1 cellular context compared by ENCODE assay signal in the genomic region with DNA sequence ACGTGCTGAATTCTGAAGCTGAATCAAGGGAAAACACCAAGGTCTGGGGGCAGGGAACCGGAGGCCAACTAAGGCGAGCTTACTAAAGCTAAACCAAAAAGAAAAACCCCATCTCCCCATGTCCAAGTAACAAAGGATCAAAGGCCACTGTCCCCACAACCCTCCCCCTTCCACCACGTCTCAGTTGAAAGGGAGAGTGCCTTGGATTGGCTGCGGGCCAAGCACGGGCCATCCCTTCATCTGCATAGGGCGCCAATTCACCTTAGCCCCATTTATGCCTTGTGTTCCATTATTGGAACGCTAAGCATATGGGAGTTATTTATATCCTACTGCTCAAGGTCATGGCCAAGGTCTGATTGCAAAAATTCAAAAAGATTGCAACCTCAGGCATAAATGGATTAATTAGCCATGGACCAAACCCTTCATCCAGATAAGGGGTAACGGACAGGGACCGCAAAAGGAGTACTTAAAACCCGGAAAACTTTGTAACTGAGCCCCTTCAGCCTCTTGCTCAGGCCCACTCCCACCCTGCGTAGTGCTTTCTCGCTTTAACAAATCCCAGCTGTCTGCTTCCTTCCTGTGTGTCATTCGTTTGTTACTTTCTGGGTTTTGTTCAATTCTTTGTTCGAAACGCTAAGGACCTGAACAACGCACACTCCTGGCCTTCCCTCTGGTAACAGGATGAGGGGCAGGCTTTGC.
TF ChIP-seq lines count a peak whose summit lies in the region.

No MANE protein-coding gene starts in this region.

TF ChIP-seq in HepG2, 621 proteins besides CTCF, POLR2A, EP300 and RAD21 (continues in another document):
- no peak for TF ChIP-seq ZFP36 (IDR thresholded peaks at IDR 0.05; ENCODE audit: borderline replicate concordance, low read depth, low read length, partially characterized antibody)
- no peak for TF ChIP-seq ZNF282 (IDR thresholded peaks at IDR 0.05; ENCODE audit: partially characterized antibody)
- no peak; the same call in 1 of the 2 replicates for TF ChIP-seq ZFP91 (CRISPR knock-in tag; IDR thresholded peaks at IDR 0.05; ENCODE audit: borderline replicate concordance)
- TF ChIP-seq HMGA1 (CRISPR knock-in tag; conservative IDR thresholded peaks at IDR 0.05), result no peak
- TF ChIP-seq ZNF30 (CRISPR knock-in tag; IDR thresholded peaks at IDR 0.05), result 0 out of 2 replicates have a peak, but pooled peaks have one; percentile 35
- no peak for TF ChIP-seq ZNF17 (CRISPR knock-in tag; IDR thresholded peaks at IDR 0.05)
- TF ChIP-seq SNAPC4 (CRISPR knock-in tag; IDR thresholded peaks at IDR 0.05), result no peak
- TF ChIP-seq SP2 (CRISPR knock-in tag; IDR thresholded peaks at IDR 0.05), result no peak
- TF ChIP-seq HNRNPUL1 (IDR thresholded peaks at IDR 0.05; ENCODE audit: low read depth, low read length), result no peak
- TF ChIP-seq, protein P1, sequence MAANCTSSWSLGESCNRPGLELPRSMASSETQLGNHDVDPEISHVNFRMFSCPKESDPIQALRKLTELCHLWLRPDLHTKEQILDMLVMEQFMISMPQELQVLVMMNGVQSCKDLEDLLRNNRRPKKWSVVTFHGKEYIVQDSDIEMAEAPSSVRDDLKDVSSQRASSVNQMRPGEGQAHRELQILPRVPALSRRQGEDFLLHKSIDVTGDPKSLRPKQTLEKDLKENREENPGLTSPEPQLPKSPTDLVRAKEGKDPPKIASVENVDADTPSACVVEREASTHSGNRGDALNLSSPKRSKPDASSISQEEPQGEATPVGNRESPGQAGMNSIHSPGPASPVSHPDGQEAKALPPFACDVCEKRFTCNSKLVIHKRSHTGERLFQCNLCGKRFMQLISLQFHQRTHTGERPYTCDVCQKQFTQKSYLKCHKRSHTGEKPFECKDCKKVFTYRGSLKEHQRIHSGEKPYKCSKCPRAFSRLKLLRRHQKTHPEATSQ (CRISPR knock-in tag; IDR thresholded peaks at IDR 0.05; ENCODE audit: borderline replicate concordance), result no peak
- peak; percentile 14; the same call in 1 of the 2 replicates for TF ChIP-seq SNAPC2 (CRISPR knock-in tag; IDR thresholded peaks at IDR 0.05)
- TF ChIP-seq, protein P2, sequence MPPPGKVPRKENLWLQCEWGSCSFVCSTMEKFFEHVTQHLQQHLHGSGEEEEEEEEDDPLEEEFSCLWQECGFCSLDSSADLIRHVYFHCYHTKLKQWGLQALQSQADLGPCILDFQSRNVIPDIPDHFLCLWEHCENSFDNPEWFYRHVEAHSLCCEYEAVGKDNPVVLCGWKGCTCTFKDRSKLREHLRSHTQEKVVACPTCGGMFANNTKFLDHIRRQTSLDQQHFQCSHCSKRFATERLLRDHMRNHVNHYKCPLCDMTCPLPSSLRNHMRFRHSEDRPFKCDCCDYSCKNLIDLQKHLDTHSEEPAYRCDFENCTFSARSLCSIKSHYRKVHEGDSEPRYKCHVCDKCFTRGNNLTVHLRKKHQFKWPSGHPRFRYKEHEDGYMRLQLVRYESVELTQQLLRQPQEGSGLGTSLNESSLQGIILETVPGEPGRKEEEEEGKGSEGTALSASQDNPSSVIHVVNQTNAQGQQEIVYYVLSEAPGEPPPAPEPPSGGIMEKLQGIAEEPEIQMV (CRISPR knock-in tag; IDR thresholded peaks at IDR 0.05; ENCODE audit: low read depth), result no peak
- 0 out of 2 replicates have a peak, but pooled peaks have one; percentile 28 for TF ChIP-seq TOPORS (CRISPR knock-in tag; IDR thresholded peaks at IDR 0.05)
- no peak for TF ChIP-seq ZNF644 (CRISPR knock-in tag; IDR thresholded peaks at IDR 0.05; ENCODE audit: low read depth)
- TF ChIP-seq MTA3 (CRISPR knock-in tag; IDR thresholded peaks at IDR 0.05), result no peak
- TF ChIP-seq, protein P3, sequence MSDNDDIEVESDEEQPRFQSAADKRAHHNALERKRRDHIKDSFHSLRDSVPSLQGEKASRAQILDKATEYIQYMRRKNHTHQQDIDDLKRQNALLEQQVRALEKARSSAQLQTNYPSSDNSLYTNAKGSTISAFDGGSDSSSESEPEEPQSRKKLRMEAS (IDR thresholded peaks at IDR 0.05), result no peak
- no peak for TF ChIP-seq CHD4 (IDR thresholded peaks at IDR 0.05; ENCODE audit: borderline replicate concordance, low read length)
- TF ChIP-seq, protein P4, sequence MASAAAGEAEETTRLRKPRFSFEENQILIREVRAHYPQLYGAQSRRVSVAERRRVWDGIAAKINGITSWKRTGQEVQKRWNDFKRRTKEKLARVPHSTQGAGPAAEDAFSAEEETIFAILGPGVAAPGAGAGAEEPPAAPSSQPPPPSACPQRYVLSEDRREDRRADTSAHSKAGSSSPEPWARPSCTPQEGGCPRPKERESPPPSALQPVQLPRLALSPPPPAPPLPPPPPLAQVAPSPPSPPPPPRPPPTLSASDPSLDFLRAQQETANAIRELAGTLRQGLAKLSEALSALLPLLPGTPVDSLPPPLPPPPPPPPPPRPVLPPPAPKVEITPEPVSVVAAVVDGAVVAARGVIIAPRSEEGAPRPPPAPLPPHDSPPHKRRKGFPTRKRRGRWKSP (CRISPR knock-in tag; IDR thresholded peaks at IDR 0.05), result peak; percentile 1; the same call in 1 of the 2 replicates
- TF ChIP-seq SP5 (CRISPR knock-in tag; IDR thresholded peaks at IDR 0.05; ENCODE audit: borderline replicate concordance, low read depth), result no peak
- no peak for TF ChIP-seq CREM (IDR thresholded peaks at IDR 0.05)
- no peak for TF ChIP-seq CREM (CRISPR knock-in tag; IDR thresholded peaks at IDR 0.05)
- 0 out of 2 replicates have a peak, but pooled peaks have one; percentile 19 for TF ChIP-seq ZNF557 (CRISPR knock-in tag; IDR thresholded peaks at IDR 0.05)
- TF ChIP-seq ZNF281 (CRISPR knock-in tag; IDR thresholded peaks at IDR 0.05; ENCODE audit: borderline replicate concordance), result peak; percentile 71; the same call in 1 of the 2 replicates
- TF ChIP-seq, protein P5, sequence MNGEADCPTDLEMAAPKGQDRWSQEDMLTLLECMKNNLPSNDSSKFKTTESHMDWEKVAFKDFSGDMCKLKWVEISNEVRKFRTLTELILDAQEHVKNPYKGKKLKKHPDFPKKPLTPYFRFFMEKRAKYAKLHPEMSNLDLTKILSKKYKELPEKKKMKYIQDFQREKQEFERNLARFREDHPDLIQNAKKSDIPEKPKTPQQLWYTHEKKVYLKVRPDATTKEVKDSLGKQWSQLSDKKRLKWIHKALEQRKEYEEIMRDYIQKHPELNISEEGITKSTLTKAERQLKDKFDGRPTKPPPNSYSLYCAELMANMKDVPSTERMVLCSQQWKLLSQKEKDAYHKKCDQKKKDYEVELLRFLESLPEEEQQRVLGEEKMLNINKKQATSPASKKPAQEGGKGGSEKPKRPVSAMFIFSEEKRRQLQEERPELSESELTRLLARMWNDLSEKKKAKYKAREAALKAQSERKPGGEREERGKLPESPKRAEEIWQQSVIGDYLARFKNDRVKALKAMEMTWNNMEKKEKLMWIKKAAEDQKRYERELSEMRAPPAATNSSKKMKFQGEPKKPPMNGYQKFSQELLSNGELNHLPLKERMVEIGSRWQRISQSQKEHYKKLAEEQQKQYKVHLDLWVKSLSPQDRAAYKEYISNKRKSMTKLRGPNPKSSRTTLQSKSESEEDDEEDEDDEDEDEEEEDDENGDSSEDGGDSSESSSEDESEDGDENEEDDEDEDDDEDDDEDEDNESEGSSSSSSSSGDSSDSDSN (CRISPR knock-in tag; IDR thresholded peaks at IDR 0.05), result no peak
- no peak for TF ChIP-seq GMEB2 (CRISPR knock-in tag; IDR thresholded peaks at IDR 0.05; ENCODE audit: low read depth)
- no peak for TF ChIP-seq ZNF709 (CRISPR knock-in tag; IDR thresholded peaks at IDR 0.05)
- TF ChIP-seq PHB2 (IDR thresholded peaks at IDR 0.05; ENCODE audit: partially characterized antibody), result no peak
- TF ChIP-seq, protein P6, sequence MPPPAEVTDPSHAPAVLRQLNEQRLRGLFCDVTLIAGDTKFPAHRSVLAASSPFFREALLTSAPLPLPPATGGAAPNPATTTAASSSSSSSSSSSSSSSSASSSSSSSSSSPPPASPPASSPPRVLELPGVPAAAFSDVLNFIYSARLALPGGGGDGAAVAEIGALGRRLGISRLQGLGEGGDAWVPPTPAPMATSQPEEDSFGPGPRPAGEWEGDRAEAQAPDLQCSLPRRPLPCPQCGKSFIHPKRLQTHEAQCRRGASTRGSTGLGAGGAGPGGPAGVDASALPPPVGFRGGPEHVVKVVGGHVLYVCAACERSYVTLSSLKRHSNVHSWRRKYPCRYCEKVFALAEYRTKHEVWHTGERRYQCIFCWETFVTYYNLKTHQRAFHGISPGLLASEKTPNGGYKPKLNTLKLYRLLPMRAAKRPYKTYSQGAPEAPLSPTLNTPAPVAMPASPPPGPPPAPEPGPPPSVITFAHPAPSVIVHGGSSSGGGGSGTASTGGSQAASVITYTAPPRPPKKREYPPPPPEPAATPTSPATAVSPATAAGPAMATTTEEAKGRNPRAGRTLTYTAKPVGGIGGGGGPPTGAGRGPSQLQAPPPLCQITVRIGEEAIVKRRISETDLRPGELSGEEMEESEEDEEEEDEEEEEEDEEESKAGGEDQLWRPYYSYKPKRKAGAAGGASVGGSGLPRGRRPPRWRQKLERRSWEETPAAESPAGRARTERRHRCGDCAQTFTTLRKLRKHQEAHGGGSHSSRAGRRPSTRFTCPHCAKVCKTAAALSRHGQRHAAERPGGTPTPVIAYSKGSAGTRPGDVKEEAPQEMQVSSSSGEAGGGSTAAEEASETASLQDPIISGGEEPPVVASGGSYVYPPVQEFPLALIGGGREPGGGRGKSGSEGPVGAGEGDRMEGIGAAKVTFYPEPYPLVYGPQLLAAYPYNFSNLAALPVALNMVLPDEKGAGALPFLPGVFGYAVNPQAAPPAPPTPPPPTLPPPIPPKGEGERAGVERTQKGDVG (CRISPR knock-in tag; IDR thresholded peaks at IDR 0.05; ENCODE audit: borderline replicate concordance), result no peak
- no peak for TF ChIP-seq MTA1 (CRISPR knock-in tag; IDR thresholded peaks at IDR 0.05; ENCODE audit: borderline replicate concordance)
- no peak for TF ChIP-seq JUND (CRISPR knock-in tag; IDR thresholded peaks at IDR 0.05)
- TF ChIP-seq NFKBIZ (CRISPR knock-in tag; IDR thresholded peaks at IDR 0.05), result no peak
- no peak for TF ChIP-seq ZNF839 (CRISPR knock-in tag; IDR thresholded peaks at IDR 0.05; ENCODE audit: borderline replicate concordance)
